Comparison of ENCODE assay signal across 2 cellular contexts in the genomic region with DNA sequence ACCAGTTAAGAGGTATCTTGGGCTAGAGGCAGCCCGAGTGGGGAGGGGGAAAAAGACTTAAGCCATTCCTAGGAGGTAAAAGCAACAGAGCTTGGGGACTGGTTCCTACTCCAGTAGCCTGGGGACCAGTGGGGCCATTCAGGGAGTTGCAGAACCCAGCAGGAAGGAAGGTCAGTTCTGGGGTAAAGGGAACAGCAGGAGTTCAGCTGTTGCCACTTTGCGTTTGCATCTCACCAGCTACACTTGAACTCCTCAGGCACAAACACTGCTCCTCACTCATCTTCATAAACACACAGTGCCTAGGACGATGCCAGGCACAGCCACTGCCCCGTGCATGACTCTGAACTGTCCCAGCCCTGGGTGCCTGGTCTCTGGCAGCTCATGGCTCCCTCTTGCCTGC.
TF ChIP-seq lines count a peak whose summit lies in the region.

No MANE protein-coding gene starts in this region.

TF ChIP-seq in GM12891, 5 proteins besides CTCF, POLR2A, EP300 and RAD21:
- no peak for TF ChIP-seq POLR2AphosphoS5 (IDR thresholded peaks at IDR 0.05; ENCODE audit: low read depth, low read length)
- no peak for TF ChIP-seq PAX5 (IDR thresholded peaks at IDR 0.05; ENCODE audit: insufficient read depth, low read length, severe bottlenecking)
- no peak for TF ChIP-seq SPI1 (IDR thresholded peaks at IDR 0.05; ENCODE audit: low read depth, low read length)
- TF ChIP-seq POU2F2 (IDR thresholded peaks at IDR 0.05; ENCODE audit: low read depth, low read length), result no peak
- no peak for TF ChIP-seq TAF1 (IDR thresholded peaks at IDR 0.05; ENCODE audit: low read depth, low read length)
TF ChIP-seq in GM12891: peak in this region for 0.

TF ChIP-seq in K562, 482 proteins besides CTCF, POLR2A, EP300 and RAD21:
- TF ChIP-seq ZC3H11A (IDR thresholded peaks at IDR 0.05; ENCODE audit: low read depth, low read length), result no peak
- TF ChIP-seq IRF2 (CRISPR knock-in tag; IDR thresholded peaks at IDR 0.05), result no peak
- TF ChIP-seq, protein P1, sequence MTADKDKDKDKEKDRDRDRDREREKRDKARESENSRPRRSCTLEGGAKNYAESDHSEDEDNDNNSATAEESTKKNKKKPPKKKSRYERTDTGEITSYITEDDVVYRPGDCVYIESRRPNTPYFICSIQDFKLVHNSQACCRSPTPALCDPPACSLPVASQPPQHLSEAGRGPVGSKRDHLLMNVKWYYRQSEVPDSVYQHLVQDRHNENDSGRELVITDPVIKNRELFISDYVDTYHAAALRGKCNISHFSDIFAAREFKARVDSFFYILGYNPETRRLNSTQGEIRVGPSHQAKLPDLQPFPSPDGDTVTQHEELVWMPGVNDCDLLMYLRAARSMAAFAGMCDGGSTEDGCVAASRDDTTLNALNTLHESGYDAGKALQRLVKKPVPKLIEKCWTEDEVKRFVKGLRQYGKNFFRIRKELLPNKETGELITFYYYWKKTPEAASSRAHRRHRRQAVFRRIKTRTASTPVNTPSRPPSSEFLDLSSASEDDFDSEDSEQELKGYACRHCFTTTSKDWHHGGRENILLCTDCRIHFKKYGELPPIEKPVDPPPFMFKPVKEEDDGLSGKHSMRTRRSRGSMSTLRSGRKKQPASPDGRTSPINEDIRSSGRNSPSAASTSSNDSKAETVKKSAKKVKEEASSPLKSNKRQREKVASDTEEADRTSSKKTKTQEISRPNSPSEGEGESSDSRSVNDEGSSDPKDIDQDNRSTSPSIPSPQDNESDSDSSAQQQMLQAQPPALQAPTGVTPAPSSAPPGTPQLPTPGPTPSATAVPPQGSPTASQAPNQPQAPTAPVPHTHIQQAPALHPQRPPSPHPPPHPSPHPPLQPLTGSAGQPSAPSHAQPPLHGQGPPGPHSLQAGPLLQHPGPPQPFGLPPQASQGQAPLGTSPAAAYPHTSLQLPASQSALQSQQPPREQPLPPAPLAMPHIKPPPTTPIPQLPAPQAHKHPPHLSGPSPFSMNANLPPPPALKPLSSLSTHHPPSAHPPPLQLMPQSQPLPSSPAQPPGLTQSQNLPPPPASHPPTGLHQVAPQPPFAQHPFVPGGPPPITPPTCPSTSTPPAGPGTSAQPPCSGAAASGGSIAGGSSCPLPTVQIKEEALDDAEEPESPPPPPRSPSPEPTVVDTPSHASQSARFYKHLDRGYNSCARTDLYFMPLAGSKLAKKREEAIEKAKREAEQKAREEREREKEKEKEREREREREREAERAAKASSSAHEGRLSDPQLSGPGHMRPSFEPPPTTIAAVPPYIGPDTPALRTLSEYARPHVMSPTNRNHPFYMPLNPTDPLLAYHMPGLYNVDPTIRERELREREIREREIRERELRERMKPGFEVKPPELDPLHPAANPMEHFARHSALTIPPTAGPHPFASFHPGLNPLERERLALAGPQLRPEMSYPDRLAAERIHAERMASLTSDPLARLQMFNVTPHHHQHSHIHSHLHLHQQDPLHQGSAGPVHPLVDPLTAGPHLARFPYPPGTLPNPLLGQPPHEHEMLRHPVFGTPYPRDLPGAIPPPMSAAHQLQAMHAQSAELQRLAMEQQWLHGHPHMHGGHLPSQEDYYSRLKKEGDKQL (CRISPR knock-in tag; IDR thresholded peaks at IDR 0.05; ENCODE audit: borderline replicate concordance), result no peak
- TF ChIP-seq, protein P2, sequence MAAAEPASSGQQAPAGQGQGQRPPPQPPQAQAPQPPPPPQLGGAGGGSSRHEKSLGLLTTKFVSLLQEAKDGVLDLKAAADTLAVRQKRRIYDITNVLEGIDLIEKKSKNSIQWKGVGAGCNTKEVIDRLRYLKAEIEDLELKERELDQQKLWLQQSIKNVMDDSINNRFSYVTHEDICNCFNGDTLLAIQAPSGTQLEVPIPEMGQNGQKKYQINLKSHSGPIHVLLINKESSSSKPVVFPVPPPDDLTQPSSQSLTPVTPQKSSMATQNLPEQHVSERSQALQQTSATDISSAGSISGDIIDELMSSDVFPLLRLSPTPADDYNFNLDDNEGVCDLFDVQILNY (CRISPR knock-in tag; IDR thresholded peaks at IDR 0.05), result no peak
- TF ChIP-seq CC2D1A (IDR thresholded peaks at IDR 0.05), result no peak
- no peak for TF ChIP-seq KLF10 (CRISPR knock-in tag; IDR thresholded peaks at IDR 0.05)
- TF ChIP-seq, protein P3, sequence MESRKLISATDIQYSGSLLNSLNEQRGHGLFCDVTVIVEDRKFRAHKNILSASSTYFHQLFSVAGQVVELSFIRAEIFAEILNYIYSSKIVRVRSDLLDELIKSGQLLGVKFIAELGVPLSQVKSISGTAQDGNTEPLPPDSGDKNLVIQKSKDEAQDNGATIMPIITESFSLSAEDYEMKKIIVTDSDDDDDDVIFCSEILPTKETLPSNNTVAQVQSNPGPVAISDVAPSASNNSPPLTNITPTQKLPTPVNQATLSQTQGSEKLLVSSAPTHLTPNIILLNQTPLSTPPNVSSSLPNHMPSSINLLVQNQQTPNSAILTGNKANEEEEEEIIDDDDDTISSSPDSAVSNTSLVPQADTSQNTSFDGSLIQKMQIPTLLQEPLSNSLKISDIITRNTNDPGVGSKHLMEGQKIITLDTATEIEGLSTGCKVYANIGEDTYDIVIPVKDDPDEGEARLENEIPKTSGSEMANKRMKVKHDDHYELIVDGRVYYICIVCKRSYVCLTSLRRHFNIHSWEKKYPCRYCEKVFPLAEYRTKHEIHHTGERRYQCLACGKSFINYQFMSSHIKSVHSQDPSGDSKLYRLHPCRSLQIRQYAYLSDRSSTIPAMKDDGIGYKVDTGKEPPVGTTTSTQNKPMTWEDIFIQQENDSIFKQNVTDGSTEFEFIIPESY (CRISPR knock-in tag; IDR thresholded peaks at IDR 0.05), result no peak
- TF ChIP-seq NELFE (IDR thresholded peaks at IDR 0.05; ENCODE audit: insufficient read depth, insufficient read length), result no peak
- no peak for TF ChIP-seq MTA3 (IDR thresholded peaks at IDR 0.05; ENCODE audit: borderline replicate concordance)
- TF ChIP-seq, protein P4, sequence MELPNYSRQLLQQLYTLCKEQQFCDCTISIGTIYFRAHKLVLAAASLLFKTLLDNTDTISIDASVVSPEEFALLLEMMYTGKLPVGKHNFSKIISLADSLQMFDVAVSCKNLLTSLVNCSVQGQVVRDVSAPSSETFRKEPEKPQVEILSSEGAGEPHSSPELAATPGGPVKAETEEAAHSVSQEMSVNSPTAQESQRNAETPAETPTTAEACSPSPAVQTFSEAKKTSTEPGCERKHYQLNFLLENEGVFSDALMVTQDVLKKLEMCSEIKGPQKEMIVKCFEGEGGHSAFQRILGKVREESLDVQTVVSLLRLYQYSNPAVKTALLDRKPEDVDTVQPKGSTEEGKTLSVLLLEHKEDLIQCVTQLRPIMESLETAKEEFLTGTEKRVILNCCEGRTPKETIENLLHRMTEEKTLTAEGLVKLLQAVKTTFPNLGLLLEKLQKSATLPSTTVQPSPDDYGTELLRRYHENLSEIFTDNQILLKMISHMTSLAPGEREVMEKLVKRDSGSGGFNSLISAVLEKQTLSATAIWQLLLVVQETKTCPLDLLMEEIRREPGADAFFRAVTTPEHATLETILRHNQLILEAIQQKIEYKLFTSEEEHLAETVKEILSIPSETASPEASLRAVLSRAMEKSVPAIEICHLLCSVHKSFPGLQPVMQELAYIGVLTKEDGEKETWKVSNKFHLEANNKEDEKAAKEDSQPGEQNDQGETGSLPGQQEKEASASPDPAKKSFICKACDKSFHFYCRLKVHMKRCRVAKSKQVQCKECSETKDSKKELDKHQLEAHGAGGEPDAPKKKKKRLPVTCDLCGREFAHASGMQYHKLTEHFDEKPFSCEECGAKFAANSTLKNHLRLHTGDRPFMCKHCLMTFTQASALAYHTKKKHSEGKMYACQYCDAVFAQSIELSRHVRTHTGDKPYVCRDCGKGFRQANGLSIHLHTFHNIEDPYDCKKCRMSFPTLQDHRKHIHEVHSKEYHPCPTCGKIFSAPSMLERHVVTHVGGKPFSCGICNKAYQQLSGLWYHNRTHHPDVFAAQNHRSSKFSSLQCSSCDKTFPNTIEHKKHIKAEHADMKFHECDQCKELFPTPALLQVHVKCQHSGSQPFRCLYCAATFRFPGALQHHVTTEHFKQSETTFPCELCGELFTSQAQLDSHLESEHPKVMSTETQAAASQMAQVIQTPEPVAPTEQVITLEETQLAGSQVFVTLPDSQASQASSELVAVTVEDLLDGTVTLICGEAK (IDR thresholded peaks at IDR 0.05), result no peak
- TF ChIP-seq, protein P4 (CRISPR knock-in tag; IDR thresholded peaks at IDR 0.05), result no peak
- no peak for TF ChIP-seq HMG20A (CRISPR knock-in tag; conservative IDR thresholded peaks at IDR 0.05)
- TF ChIP-seq KHSRP (IDR thresholded peaks at IDR 0.05), result no peak
- no peak for TF ChIP-seq ZNF695 (CRISPR knock-in tag; IDR thresholded peaks at IDR 0.05)
- no peak for TF ChIP-seq HDAC1 (IDR thresholded peaks at IDR 0.05)
- no peak for TF ChIP-seq ATF1 (CRISPR knock-in tag; IDR thresholded peaks at IDR 0.05)
- TF ChIP-seq ATF1 (tag; IDR thresholded peaks at IDR 0.05), result no peak
- no peak for TF ChIP-seq FOXP1 (CRISPR knock-in tag; IDR thresholded peaks at IDR 0.05)
